Comparison of ENCODE assay signal across 21 cellular contexts in genomic region chr12:85733441-85733840, GRCh38.
DNase-seq lines count a peak whose midpoint lies in the region; ATAC-seq and TF ChIP-seq lines count a peak whose summit lies in the region.
"Had no signal": no experiment of that assay in that cellular context is flagged by ENCODE, and none has a peak within 500 bp of the region (broad histone marks: within the 10 kb centered on the region; RNA-seq: fewer than 3 reads in every experiment).

No MANE protein-coding gene starts in this region.

- ATAC-seq in natural killer cell (no peak), HG02588 (IDR thresholded peaks at IDR 0.05; ENCODE audit: unreplicated experiment) (no peak)
- ATAC-seq: gastrocnemius medialis, left lung, mucosa of descending colon had no signal

- no peak overlapping the region for H4K91ac ChIP-seq in mesenchymal stem cell (ENCODE audit: low read length)

- H3K4me3 ChIP-seq in SK-N-MC (no peak overlapping the region), epithelial cell of esophagus (ENCODE audit: low read length) (no peak overlapping the region), mesenchymal stem cell (ENCODE audit: insufficient read depth in 1 of 2, low read depth in 1 of 2, low read length in 2 of 2) (peak overlapping the region in 1 of 2 experiments; percentile 7), OCI-LY7 (ENCODE audit: low read depth, low read length, poor library complexity, severe bottlenecking) (no peak overlapping the region)
- H3K4me3 ChIP-seq: gastrocnemius medialis, left lung, mucosa of descending colon, neural progenitor cell, thoracic aorta had no signal

- no peaks in the 10 kb centered on the region for H3K4me1 Mint-ChIP-seq in activated CD4-positive, alpha-beta memory T cell treated with anti-CD3 and anti-CD28 coated beads for 36 hours (ENCODE audit: low read depth)
- H3K4me1 Mint-ChIP-seq in natural killer cell: no peaks in the 10 kb centered on the region
- H3K4me1 Mint-ChIP-seq: CD4-positive, alpha-beta memory T cell; neural progenitor cell had no signal

- no peak overlapping the region for H2BK12ac ChIP-seq in mesenchymal stem cell (ENCODE audit: low read length in 2 of 2)

- no peak overlapping the region for H3K14ac ChIP-seq in mesenchymal stem cell (ENCODE audit: low read length in 2 of 2)

- no peaks in the 10 kb centered on the region; the same call in 1 of the 2 replicates for H3K36me3 ChIP-seq in SK-N-MC (ENCODE audit: insufficient read depth, low read length)
- no peaks in the 10 kb centered on the region for H3K36me3 ChIP-seq in mesenchymal stem cell (ENCODE audit: control insufficient read depth in 1 of 2, insufficient read depth in 2 of 2, low read depth in 1 of 2, low read length in 2 of 2)
- no peaks in the 10 kb centered on the region for H3K36me3 ChIP-seq in OCI-LY7 (ENCODE audit: insufficient read depth, low read length)
- H3K36me3 ChIP-seq: gastrocnemius medialis, left lung, neural progenitor cell, thoracic aorta had no signal

- no peaks in the 10 kb centered on the region for H3K9me2 ChIP-seq in OCI-LY7 (ENCODE audit: insufficient read depth, low read length)

- H3K9me3 ChIP-seq in SK-N-MC (ENCODE audit: low read depth, low read length): peaks cover 3% of the 10 kb centered on the region; the same call in 1 of the 2 replicates
- peaks cover 3% of the 10 kb centered on the region for H3K9me3 ChIP-seq in mesenchymal stem cell (ENCODE audit: control insufficient read depth, low read length)
- no peaks in the 10 kb centered on the region for H3K9me3 ChIP-seq in OCI-LY7 (ENCODE audit: low read length)
- H3K9me3 ChIP-seq: gastrocnemius medialis, left lung, mucosa of descending colon, thoracic aorta had no signal

- DNase-seq in ELR (ENCODE audit: low read depth): peak; percentile 65
- DNase-seq in SK-N-MC (ENCODE audit: low read depth, low spot score): no peak
- DNase-seq in epithelial cell of esophagus (ENCODE audit: low read depth): peak; percentile 59
- peak; percentile 20 for DNase-seq in mesenchymal stem cell
- DNase-seq in OCI-LY7 (ENCODE audit: low spot score): no peak
- no peak for DNase-seq in activated CD4-positive, alpha-beta memory T cell treated with anti-CD3 and anti-CD28 coated beads for 36 hours
- no peak for DNase-seq in natural killer cell
- DNase-seq: activated naive CD4-positive, alpha-beta T cell; activated T-cell treated with anti-CD3 and anti-CD28 coated beads for 4 hours; anterior cingulate cortex; CD4-positive, alpha-beta memory T cell; gastrocnemius medialis; left lung; mucosa of descending colon; NCI-H1694 treated with DMSO at 0.1 percent for 48 hours; NCI-H2227 treated with DMSO at 0.1 percent for 48 hours had no signal

- no peak overlapping the region for H2BK5ac ChIP-seq in mesenchymal stem cell (ENCODE audit: low read depth, low read length, poor library complexity, severe bottlenecking)

- H3K4me1 ChIP-seq in mesenchymal stem cell (ENCODE audit: control insufficient read depth, insufficient read depth, low read depth, low read length) (no peaks in the 10 kb centered on the region), OCI-LY7 (ENCODE audit: insufficient read depth, low read length, poor library complexity, severe bottlenecking) (no peaks in the 10 kb centered on the region)
- H3K4me1 ChIP-seq: gastrocnemius medialis, left lung, neural progenitor cell had no signal

- intact Hi-C loops in OCI-LY7 (cut with micrococcal nuclease; ENCODE audit: unreplicated experiment) (no loop called here), natural killer cell (cut with micrococcal nuclease) (no loop called here)
- intact Hi-C loops in activated CD4-positive, alpha-beta memory T cell treated with anti-CD3 and anti-CD28 coated beads for 36 hours (cut with micrococcal nuclease): no loop called here

- H3K4me2 ChIP-seq in mesenchymal stem cell (ENCODE audit: low read length, poor library complexity, severe bottlenecking) (no peak overlapping the region), OCI-LY7 (ENCODE audit: low read length) (no peak overlapping the region)
- H3K4me2 ChIP-seq: neural progenitor cell had no signal

- no peak overlapping the region for H3K4ac ChIP-seq in mesenchymal stem cell (ENCODE audit: low read depth in 1 of 2, low read length in 2 of 2)

- no peaks in the 10 kb centered on the region for H3K79me2 ChIP-seq in OCI-LY7 (ENCODE audit: insufficient read depth, low read depth, low read length)

- H3K9me3 Mint-ChIP-seq in activated CD4-positive, alpha-beta memory T cell treated with anti-CD3 and anti-CD28 coated beads for 36 hours: peaks cover 17% of the 10 kb centered on the region
- H3K9me3 Mint-ChIP-seq in natural killer cell: peaks cover 2% of the 10 kb centered on the region in 2 donors
- H3K9me3 Mint-ChIP-seq: neural progenitor cell had no signal

- POLR2A ChIA-PET in OCI-LY7 (lab: Charles Lee): no interaction called here
- POLR2A ChIA-PET in activated CD4-positive, alpha-beta memory T cell treated with anti-CD3 and anti-CD28 coated beads for 36 hours (lab: Charles Lee): no interaction called here

- H2BK120ac ChIP-seq in mesenchymal stem cell (ENCODE audit: low read depth, low read length): no peak overlapping the region

- no TSS peak for BruUV-seq in OCI-LY7 (replicated peaks; lab: Mats Ljungman, UMichigan)

- no peak overlapping the region for H4K8ac ChIP-seq in mesenchymal stem cell (ENCODE audit: low read length)

- H3K23ac ChIP-seq in mesenchymal stem cell (ENCODE audit: low read length in 2 of 2): no peak overlapping the region

- 63% methylated on average over 1 of the region's 2 CpGs for WGBS in mesenchymal stem cell

- no peak overlapping the region for H2AFZ ChIP-seq in mesenchymal stem cell (ENCODE audit: low read depth, low read length)
- H2AFZ ChIP-seq in OCI-LY7 (ENCODE audit: low read length): no peak overlapping the region
- H2AFZ ChIP-seq: neural progenitor cell had no signal

- CTCF ChIA-PET in OCI-LY7 (lab: Charles Lee; ENCODE audit: unreplicated experiment): no interaction called here
- CTCF ChIA-PET in activated CD4-positive, alpha-beta memory T cell treated with anti-CD3 and anti-CD28 coated beads for 36 hours (lab: Charles Lee): no interaction called here

- no peaks in the 10 kb centered on the region for H3K79me1 ChIP-seq in mesenchymal stem cell (replicated peaks; ENCODE audit: low read length, poor library complexity, severe bottlenecking)

- H3K36me3 Mint-ChIP-seq in activated CD4-positive, alpha-beta memory T cell treated with anti-CD3 and anti-CD28 coated beads for 36 hours: no peaks in the 10 kb centered on the region
- H3K36me3 Mint-ChIP-seq in natural killer cell: no peaks in the 10 kb centered on the region
- H3K36me3 Mint-ChIP-seq: CD4-positive, alpha-beta memory T cell; neural progenitor cell had no signal

- H3K4me3 Mint-ChIP-seq in activated CD4-positive, alpha-beta memory T cell treated with anti-CD3 and anti-CD28 coated beads for 36 hours: no peak overlapping the region
- no peak overlapping the region for H3K4me3 Mint-ChIP-seq in natural killer cell
- H3K4me3 Mint-ChIP-seq: CD4-positive, alpha-beta memory T cell; neural progenitor cell had no signal

- H4K20me1 ChIP-seq in OCI-LY7 (ENCODE audit: insufficient read depth, low read length): no peaks in the 10 kb centered on the region

- TF ChIP-seq CTCF in epithelial cell of esophagus (IDR thresholded peaks at IDR 0.05; ENCODE audit: insufficient read depth, low read depth, low read length, missing control alignments) (no peak), OCI-LY7 (conservative IDR thresholded peaks at IDR 0.05; ENCODE audit: low read length) (no peak), natural killer cell (IDR thresholded peaks at IDR 0.05) (no peak)

- H3K27me3 ChIP-seq in mesenchymal stem cell (ENCODE audit: control insufficient read depth in 1 of 2, insufficient read depth in 1 of 2, low read length in 2 of 2): no peaks in the 10 kb centered on the region
- H3K27me3 ChIP-seq: gastrocnemius medialis, left lung, neural progenitor cell had no signal

- H2AK5ac ChIP-seq in mesenchymal stem cell (ENCODE audit: low read length, severe bottlenecking): no peak overlapping the region

- H3K18ac ChIP-seq in mesenchymal stem cell (ENCODE audit: low read depth in 1 of 2, low read length in 2 of 2): no peak overlapping the region

- H3K27ac Mint-ChIP-seq in activated CD4-positive, alpha-beta memory T cell treated with anti-CD3 and anti-CD28 coated beads for 36 hours: no peak overlapping the region
- no peak overlapping the region for H3K27ac Mint-ChIP-seq in natural killer cell
- H3K27ac Mint-ChIP-seq: CD4-positive, alpha-beta memory T cell; neural progenitor cell had no signal

- H3K27me3 Mint-ChIP-seq in activated CD4-positive, alpha-beta memory T cell treated with anti-CD3 and anti-CD28 coated beads for 36 hours: no peaks in the 10 kb centered on the region
- no peaks in the 10 kb centered on the region for H3K27me3 Mint-ChIP-seq in natural killer cell (ENCODE audit: low read depth in 2 of 2)
- H3K27me3 Mint-ChIP-seq: CD4-positive, alpha-beta memory T cell had no signal

- H3K27ac ChIP-seq in SK-N-MC: peak overlapping the region; percentile 62; the same call in 1 of the 2 replicates
- no peak overlapping the region for H3K27ac ChIP-seq in mesenchymal stem cell (ENCODE audit: low read length, poor library complexity, severe bottlenecking)
- H3K27ac ChIP-seq in OCI-LY7 (ENCODE audit: low read depth, low read length, poor library complexity, severe bottlenecking): no peak overlapping the region
- H3K27ac ChIP-seq: gastrocnemius medialis, HL-60, left lung, neural progenitor cell, thoracic aorta, VCaP had no signal

- no peak overlapping the region for H3K9ac ChIP-seq in SK-N-MC (ENCODE audit: insufficient read length)
- H3K9ac ChIP-seq in mesenchymal stem cell (ENCODE audit: low read length): peak overlapping the region; percentile 41
- H3K9ac ChIP-seq: neural progenitor cell had no signal

- H2BK15ac ChIP-seq in mesenchymal stem cell (ENCODE audit: low read depth, poor library complexity, severe bottlenecking): no peak overlapping the region

Comparison
In these comparisons a context has a peak if more than half of its experiments do, and no peak if none do; other contexts are left out.
1. DNase-seq: peak in ELR (single experiment), epithelial cell of esophagus (single experiment) and mesenchymal stem cell (single experiment); none in SK-N-MC (single experiment), OCI-LY7 (single experiment), activated CD4-positive, alpha-beta memory T cell treated with anti-CD3 and anti-CD28 coated beads for 36 hours (single experiment) and natural killer cell (single experiment).